8 cellular contexts compared by ENCODE assay signal in genomic region chr20:53157443-53158408, GRCh38.
A peak's percentile ranks its signal among the peaks of the same experiment; 100 is the strongest.
DNase-seq lines count a peak whose midpoint lies in the region; TF ChIP-seq lines count a peak whose summit lies in the region.

No MANE protein-coding gene starts in this region.

- no peak for TF ChIP-seq EP300 in ovary (IDR thresholded peaks at IDR 0.05)

- no peaks in the 10 kb centered on the region for H3K27me3 ChIP-seq in cardiac muscle cell
- no peaks in the 10 kb centered on the region for H3K27me3 ChIP-seq in right atrium auricular region
- no peaks in the 10 kb centered on the region for H3K27me3 ChIP-seq in HAP-1 (ENCODE audit: low read depth)
- H3K27me3 ChIP-seq in MG63: no peaks in the 10 kb centered on the region
- no peaks in the 10 kb centered on the region for H3K27me3 ChIP-seq in esophagus squamous epithelium
- no peaks in the 10 kb centered on the region for H3K27me3 ChIP-seq in ovary

- intact Hi-C loops in esophagus squamous epithelium (cut with DNase I): no loop called here
- intact Hi-C loops in ovary (cut with DNase I): no loop called here

- no peaks in the 10 kb centered on the region for H3K9me3 ChIP-seq in cardiac muscle cell (ENCODE audit: low read depth)
- no peaks in the 10 kb centered on the region for H3K9me3 ChIP-seq in right atrium auricular region
- no peaks in the 10 kb centered on the region for H3K9me3 ChIP-seq in HAP-1
- H3K9me3 ChIP-seq in MG63: no peaks in the 10 kb centered on the region
- H3K9me3 ChIP-seq in esophagus squamous epithelium: no peaks in the 10 kb centered on the region
- H3K9me3 ChIP-seq in ovary: no peaks in the 10 kb centered on the region

- no peak for TF ChIP-seq POLR2A in esophagus squamous epithelium (IDR thresholded peaks at IDR 0.05)
- no peak for TF ChIP-seq POLR2A in ovary (IDR thresholded peaks at IDR 0.05)

- in situ Hi-C loops in HAP-1 (cut with MboI; ENCODE audit: low sequenced_read_pairs): no loop called here

- no peak overlapping the region for H3K4me3 ChIP-seq in cardiac muscle cell
- no peak overlapping the region for H3K4me3 ChIP-seq in right atrium auricular region
- no peak overlapping the region for H3K4me3 ChIP-seq in HAP-1
- H3K4me3 ChIP-seq in MG63: no peak overlapping the region
- no peak overlapping the region for H3K4me3 ChIP-seq in esophagus squamous epithelium
- H3K4me3 ChIP-seq in ovary: no peak overlapping the region

- TF ChIP-seq CTCF in cardiac muscle cell (IDR thresholded peaks at IDR 0.05; ENCODE audit: low read depth, low read length): peak; percentile 60
- peak in 1 of 2 donors; percentile 45 for TF ChIP-seq CTCF in right atrium auricular region (IDR thresholded peaks at IDR 0.05)
- peak in 5 of 6 experiments; percentile 36 to 61 (median 44) for TF ChIP-seq CTCF in esophagus squamous epithelium (IDR thresholded peaks at IDR 0.05)
- no peak for TF ChIP-seq CTCF in ovary (IDR thresholded peaks at IDR 0.05)

- peak in 1 of 2 donors; percentile 57 for DNase-seq in cardiac muscle cell (ENCODE audit: low read depth in 1 of 2, low spot score in 1 of 2)
- DNase-seq in right atrium auricular region (ENCODE audit: low spot score): no peak
- DNase-seq in HAP-1 (ENCODE audit: low spot score in 2 of 2): peak; percentile 42 to 82
- peak; percentile 48 for DNase-seq in MG63
- DNase-seq in activated CD4-positive, alpha-beta T cell treated with anti-CD3 and anti-CD28 coated beads, Interleukin-2, amount 50 U/mL, for 48 hours: peak; percentile 43 to 48
- no peak for DNase-seq in esophagus squamous epithelium (lab: John Stamatoyannopoulos, UW)
- peak in 4 of 5 donors; percentile 23 to 48 (median 36) for DNase-seq in ovary
- DNase-seq in Ammon's horn (ENCODE audit: low spot score): no peak

- 75 to 88% methylated on average over 11 of the region's 11 CpGs for WGBS in esophagus squamous epithelium, 2 donors
- WGBS in ovary, 3 donors: 86 to 98% (median 95%) methylated on average over 11 of the region's 11 CpGs

- H3K4me1 ChIP-seq in cardiac muscle cell (ENCODE audit: low read depth) (peaks cover 7% of the 10 kb centered on the region), right atrium auricular region (no peaks in the 10 kb centered on the region), HAP-1 (no peaks in the 10 kb centered on the region), esophagus squamous epithelium (peaks cover 0 to 14% (median 0%) of the 10 kb centered on the region in 3 donors), ovary (ENCODE audit: insufficient read depth) (peaks cover 4% of the 10 kb centered on the region)

- H3K36me3 ChIP-seq in cardiac muscle cell (no peaks in the 10 kb centered on the region), right atrium auricular region (no peaks in the 10 kb centered on the region), HAP-1 (replicated peaks) (no peaks in the 10 kb centered on the region), MG63 (no peaks in the 10 kb centered on the region), esophagus squamous epithelium (no peaks in the 10 kb centered on the region), ovary (no peaks in the 10 kb centered on the region)

- H3K27ac ChIP-seq in cardiac muscle cell: no peak overlapping the region
- H3K27ac ChIP-seq in right atrium auricular region: no peak overlapping the region
- no peak overlapping the region for H3K27ac ChIP-seq in esophagus squamous epithelium
- H3K27ac ChIP-seq in ovary: no peak overlapping the region

Comparison
In these comparisons a context has a peak if more than half of its experiments do, and no peak if none do; other contexts are left out.
1. DNase-seq: peak in HAP-1 (2 of 2), MG63 (single experiment), activated CD4-positive, alpha-beta T cell treated with anti-CD3 and anti-CD28 coated beads, Interleukin-2, amount 50 U/mL, for 48 hours (2 of 2) and ovary (4 of 5); none in right atrium auricular region (single experiment), esophagus squamous epithelium (single experiment) and Ammon's horn (single experiment).
2. CTCF ChIP-seq: peak in cardiac muscle cell (single experiment) and esophagus squamous epithelium (5 of 6); none in ovary (0 of 3).